ENCODE assay signal across 8 cellular contexts in genomic region chr19:48321372-48321621, GRCh38.
DNase-seq lines count a peak whose midpoint lies in the region; ATAC-seq and TF ChIP-seq lines count a peak whose summit lies in the region.

No MANE protein-coding gene starts in this region.

- no peaks in the 10 kb centered on the region for H3K79me2 ChIP-seq in OCI-LY3 (ENCODE audit: low read length)

- peak overlapping the region; percentile 98 for H3K4me2 ChIP-seq in BLaER1
- peak overlapping the region; percentile 100 for H3K4me2 ChIP-seq in OCI-LY3 (ENCODE audit: low read length)

- H3K4me3 ChIP-seq in BLaER1: peak overlapping the region; percentile 76
- peak overlapping the region; percentile 77 for H3K4me3 ChIP-seq in OCI-LY3 (ENCODE audit: low read length)
- H3K4me3 ChIP-seq in muscle layer of duodenum (ENCODE audit: low read depth in 1 of 2, low read length in 2 of 2): peak overlapping the region; percentile 65 to 67

- DNase-seq in HuH-7 (ENCODE audit: low spot score) (peak; percentile 91), activated T-cell treated with anti-CD3 and anti-CD28 coated beads for 24 hours (ENCODE audit: low read depth) (peak; percentile 91), epithelial cell of prostate (ENCODE audit: low read depth, low spot score) (peak; percentile 66)
- DNase-seq in stimulated activated CD8-positive, alpha-beta memory T cell treated with anti-CD3 and anti-CD28 coated beads, Interleukin-7, amount 100 ng/mL, for 24 hours (ENCODE audit: low read depth): peak; percentile 84

- H3K27me3 ChIP-seq in BLaER1 (no peaks in the 10 kb centered on the region), OCI-LY3 (ENCODE audit: low read depth, low read length) (no peaks in the 10 kb centered on the region), muscle layer of duodenum (ENCODE audit: low read depth, low read length) (no peaks in the 10 kb centered on the region)

- H3K9me3 ChIP-seq in BLaER1 (no peaks in the 10 kb centered on the region), OCI-LY3 (ENCODE audit: insufficient read depth, low read length) (no peaks in the 10 kb centered on the region), muscle layer of duodenum (ENCODE audit: control insufficient read depth in 1 of 2, low read length in 2 of 2) (no peaks in the 10 kb centered on the region)

- H4K20me1 ChIP-seq in BLaER1 (no peaks in the 10 kb centered on the region), OCI-LY3 (ENCODE audit: insufficient read depth, low read length) (no peaks in the 10 kb centered on the region)

- H3K27ac ChIP-seq in BLaER1 (peak overlapping the region; percentile 100), OCI-LY3 (ENCODE audit: low read length) (peak overlapping the region; percentile 74), epithelial cell of prostate (peak overlapping the region; percentile 85), muscle layer of duodenum (ENCODE audit: low read length) (peak overlapping the region; percentile 92)

- TF ChIP-seq CTCF in OCI-LY3 (IDR thresholded peaks at IDR 0.05; ENCODE audit: low read depth, low read length): no peak

- H3K9ac ChIP-seq in BLaER1: peak overlapping the region; percentile 98
- H3K9ac ChIP-seq in OCI-LY3 (ENCODE audit: low read length): peak overlapping the region; percentile 85

- no peak overlapping the region for H2AFZ ChIP-seq in OCI-LY3 (ENCODE audit: low read depth, low read length)

- H3K4me1 ChIP-seq in BLaER1 (peaks cover 87% of the 10 kb centered on the region), OCI-LY3 (ENCODE audit: low read length) (peaks cover 39% of the 10 kb centered on the region), muscle layer of duodenum (ENCODE audit: control insufficient read depth in 1 of 2, insufficient read depth in 2 of 2, low read length in 2 of 2) (peaks cover 0 to 24% of the 10 kb centered on the region in 2 donors)

- peak; percentile 58 for ATAC-seq in GM19463 (IDR thresholded peaks at IDR 0.05; ENCODE audit: unreplicated experiment)

- H3K36me3 ChIP-seq in BLaER1 (no peaks in the 10 kb centered on the region), OCI-LY3 (replicated peaks; ENCODE audit: low read depth, low read length) (no peaks in the 10 kb centered on the region), muscle layer of duodenum (ENCODE audit: control insufficient read depth in 1 of 2, insufficient read depth in 2 of 2, low read length in 2 of 2) (no peaks in the 10 kb centered on the region)

Comparison
In these comparisons a context has a peak if more than half of its experiments do, and no peak if none do; other contexts are left out.
1. Peak in every context shown above with its lines: DNase-seq, ATAC-seq, H3K4me3 ChIP-seq and H3K27ac ChIP-seq.